In the genomic region with DNA sequence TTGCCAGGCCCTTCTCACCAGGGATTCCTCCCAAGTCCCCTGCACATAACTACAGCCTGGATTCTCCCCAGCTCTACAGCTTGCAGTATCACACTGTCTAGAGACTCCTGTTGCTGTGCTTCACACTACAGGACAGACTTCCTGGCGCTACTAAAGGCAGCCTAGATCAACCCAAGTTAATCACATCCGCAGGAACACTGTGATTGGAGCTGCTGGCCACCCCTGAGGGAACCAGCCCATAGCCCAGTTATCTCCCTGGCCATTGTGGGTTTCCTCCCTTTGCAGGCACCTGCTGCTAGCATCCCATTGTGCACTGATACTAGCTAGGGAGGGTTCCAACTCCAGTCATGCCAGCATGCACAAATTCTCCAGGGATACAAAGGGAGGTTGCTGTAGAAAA, we compare ENCODE assay signal across 2 cellular contexts.
TF ChIP-seq lines count a peak whose summit lies in the region.

No MANE protein-coding gene starts in this region.

TF ChIP-seq in GM23338, 12 proteins besides CTCF, POLR2A, EP300 and RAD21:
- no peak for TF ChIP-seq NANOG (IDR thresholded peaks at IDR 0.05; ENCODE audit: borderline replicate concordance)
- TF ChIP-seq, protein P1, sequence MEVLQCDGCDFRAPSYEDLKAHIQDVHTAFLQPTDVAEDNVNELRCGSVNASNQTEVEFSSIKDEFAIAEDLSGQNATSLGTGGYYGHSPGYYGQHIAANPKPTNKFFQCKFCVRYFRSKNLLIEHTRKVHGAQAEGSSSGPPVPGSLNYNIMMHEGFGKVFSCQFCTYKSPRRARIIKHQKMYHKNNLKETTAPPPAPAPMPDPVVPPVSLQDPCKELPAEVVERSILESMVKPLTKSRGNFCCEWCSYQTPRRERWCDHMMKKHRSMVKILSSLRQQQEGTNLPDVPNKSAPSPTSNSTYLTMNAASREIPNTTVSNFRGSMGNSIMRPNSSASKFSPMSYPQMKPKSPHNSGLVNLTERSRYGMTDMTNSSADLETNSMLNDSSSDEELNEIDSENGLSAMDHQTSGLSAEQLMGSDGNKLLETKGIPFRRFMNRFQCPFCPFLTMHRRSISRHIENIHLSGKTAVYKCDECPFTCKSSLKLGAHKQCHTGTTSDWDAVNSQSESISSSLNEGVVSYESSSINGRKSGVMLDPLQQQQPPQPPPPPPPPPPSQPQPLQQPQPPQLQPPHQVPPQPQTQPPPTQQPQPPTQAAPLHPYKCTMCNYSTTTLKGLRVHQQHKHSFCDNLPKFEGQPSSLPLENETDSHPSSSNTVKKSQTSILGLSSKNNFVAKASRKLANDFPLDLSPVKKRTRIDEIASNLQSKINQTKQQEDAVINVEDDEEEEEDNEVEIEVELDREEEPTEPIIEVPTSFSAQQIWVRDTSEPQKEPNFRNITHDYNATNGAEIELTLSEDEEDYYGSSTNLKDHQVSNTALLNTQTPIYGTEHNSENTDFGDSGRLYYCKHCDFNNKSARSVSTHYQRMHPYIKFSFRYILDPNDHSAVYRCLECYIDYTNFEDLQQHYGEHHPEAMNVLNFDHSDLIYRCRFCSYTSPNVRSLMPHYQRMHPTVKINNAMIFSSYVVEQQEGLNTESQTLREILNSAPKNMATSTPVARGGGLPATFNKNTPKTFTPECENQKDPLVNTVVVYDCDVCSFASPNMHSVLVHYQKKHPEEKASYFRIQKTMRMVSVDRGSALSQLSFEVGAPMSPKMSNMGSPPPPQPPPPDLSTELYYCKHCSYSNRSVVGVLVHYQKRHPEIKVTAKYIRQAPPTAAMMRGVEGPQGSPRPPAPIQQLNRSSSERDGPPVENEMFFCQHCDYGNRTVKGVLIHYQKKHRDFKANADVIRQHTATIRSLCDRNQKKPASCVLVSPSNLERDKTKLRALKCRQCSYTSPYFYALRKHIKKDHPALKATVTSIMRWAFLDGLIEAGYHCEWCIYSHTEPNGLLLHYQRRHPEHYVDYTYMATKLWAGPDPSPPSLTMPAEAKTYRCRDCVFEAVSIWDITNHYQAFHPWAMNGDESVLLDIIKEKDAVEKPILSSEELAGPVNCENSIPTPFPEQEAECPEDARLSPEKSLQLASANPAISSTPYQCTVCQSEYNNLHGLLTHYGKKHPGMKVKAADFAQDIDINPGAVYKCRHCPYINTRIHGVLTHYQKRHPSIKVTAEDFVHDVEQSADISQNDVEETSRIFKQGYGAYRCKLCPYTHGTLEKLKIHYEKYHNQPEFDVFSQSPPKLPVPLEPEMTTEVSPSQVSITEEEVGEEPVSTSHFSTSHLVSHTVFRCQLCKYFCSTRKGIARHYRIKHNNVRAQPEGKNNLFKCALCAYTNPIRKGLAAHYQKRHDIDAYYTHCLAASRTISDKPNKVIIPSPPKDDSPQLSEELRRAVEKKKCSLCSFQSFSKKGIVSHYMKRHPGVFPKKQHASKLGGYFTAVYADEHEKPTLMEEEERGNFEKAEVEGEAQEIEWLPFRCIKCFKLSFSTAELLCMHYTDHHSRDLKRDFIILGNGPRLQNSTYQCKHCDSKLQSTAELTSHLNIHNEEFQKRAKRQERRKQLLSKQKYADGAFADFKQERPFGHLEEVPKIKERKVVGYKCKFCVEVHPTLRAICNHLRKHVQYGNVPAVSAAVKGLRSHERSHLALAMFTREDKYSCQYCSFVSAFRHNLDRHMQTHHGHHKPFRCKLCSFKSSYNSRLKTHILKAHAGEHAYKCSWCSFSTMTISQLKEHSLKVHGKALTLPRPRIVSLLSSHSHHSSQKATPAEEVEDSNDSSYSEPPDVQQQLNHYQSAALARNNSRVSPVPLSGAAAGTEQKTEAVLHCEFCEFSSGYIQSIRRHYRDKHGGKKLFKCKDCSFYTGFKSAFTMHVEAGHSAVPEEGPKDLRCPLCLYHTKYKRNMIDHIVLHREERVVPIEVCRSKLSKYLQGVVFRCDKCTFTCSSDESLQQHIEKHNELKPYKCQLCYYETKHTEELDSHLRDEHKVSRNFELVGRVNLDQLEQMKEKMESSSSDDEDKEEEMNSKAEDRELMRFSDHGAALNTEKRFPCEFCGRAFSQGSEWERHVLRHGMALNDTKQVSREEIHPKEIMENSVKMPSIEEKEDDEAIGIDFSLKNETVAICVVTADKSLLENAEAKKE (CRISPR knock-in tag; IDR thresholded peaks at IDR 0.05): no peak
- no peak for TF ChIP-seq EZH2phosphoT487 (IDR thresholded peaks at IDR 0.05; ENCODE audit: unreplicated experiment)
- TF ChIP-seq CREB1 (CRISPR knock-in tag; IDR thresholded peaks at IDR 0.05; ENCODE audit: low read depth): no peak
- no peak for TF ChIP-seq POLR2AphosphoS5 (IDR thresholded peaks at IDR 0.05; ENCODE audit: low read depth)
- TF ChIP-seq ZNF331 (CRISPR knock-in tag; IDR thresholded peaks at IDR 0.05; ENCODE audit: low read depth): no peak

TF ChIP-seq in IMR-90, 13 proteins besides CTCF, POLR2A, EP300 and RAD21:
- TF ChIP-seq CHD1 (IDR thresholded peaks at IDR 0.05; ENCODE audit: low read depth, low read length) (no peak), MXI1 (IDR thresholded peaks at IDR 0.05; ENCODE audit: borderline replicate concordance, low read depth, low read length) (no peak), RCOR1 (IDR thresholded peaks at IDR 0.05; ENCODE audit: insufficient replicate concordance, low read length) (no peak), SMC3 (IDR thresholded peaks at IDR 0.05; ENCODE audit: low read depth, low read length) (no peak), BHLHE40 (IDR thresholded peaks at IDR 0.05; ENCODE audit: low read depth, low read length) (no peak), RFX5 (IDR thresholded peaks at IDR 0.05; ENCODE audit: low read depth, low read length) (no peak), FOS (IDR thresholded peaks at IDR 0.05; ENCODE audit: low read depth, low read length) (no peak), MAZ (IDR thresholded peaks at IDR 0.05; ENCODE audit: borderline replicate concordance, low read depth, low read length) (no peak), CEBPB (IDR thresholded peaks at IDR 0.05; ENCODE audit: low read depth, low read length) (no peak), NFE2L2 (IDR thresholded peaks at IDR 0.05; ENCODE audit: low read depth, low read length) (no peak), MAFK (IDR thresholded peaks at IDR 0.05; ENCODE audit: low read depth, low read length) (no peak)
- TF ChIP-seq, protein P2, sequence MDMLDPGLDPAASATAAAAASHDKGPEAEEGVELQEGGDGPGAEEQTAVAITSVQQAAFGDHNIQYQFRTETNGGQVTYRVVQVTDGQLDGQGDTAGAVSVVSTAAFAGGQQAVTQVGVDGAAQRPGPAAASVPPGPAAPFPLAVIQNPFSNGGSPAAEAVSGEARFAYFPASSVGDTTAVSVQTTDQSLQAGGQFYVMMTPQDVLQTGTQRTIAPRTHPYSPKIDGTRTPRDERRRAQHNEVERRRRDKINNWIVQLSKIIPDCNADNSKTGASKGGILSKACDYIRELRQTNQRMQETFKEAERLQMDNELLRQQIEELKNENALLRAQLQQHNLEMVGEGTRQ (IDR thresholded peaks at IDR 0.05; ENCODE audit: low read depth, low read length): no peak
- TF ChIP-seq, protein P3, sequence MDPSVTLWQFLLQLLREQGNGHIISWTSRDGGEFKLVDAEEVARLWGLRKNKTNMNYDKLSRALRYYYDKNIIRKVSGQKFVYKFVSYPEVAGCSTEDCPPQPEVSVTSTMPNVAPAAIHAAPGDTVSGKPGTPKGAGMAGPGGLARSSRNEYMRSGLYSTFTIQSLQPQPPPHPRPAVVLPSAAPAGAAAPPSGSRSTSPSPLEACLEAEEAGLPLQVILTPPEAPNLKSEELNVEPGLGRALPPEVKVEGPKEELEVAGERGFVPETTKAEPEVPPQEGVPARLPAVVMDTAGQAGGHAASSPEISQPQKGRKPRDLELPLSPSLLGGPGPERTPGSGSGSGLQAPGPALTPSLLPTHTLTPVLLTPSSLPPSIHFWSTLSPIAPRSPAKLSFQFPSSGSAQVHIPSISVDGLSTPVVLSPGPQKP (IDR thresholded peaks at IDR 0.05; ENCODE audit: borderline replicate concordance, low read depth, low read length): no peak
